ENCODE assay signal across 9 cellular contexts in genomic region chr2:237171396-237171795, GRCh38.
DNase-seq lines count a peak whose midpoint lies in the region; ATAC-seq, FAIRE-seq and TF ChIP-seq lines count a peak whose summit lies in the region.
"Had no signal": no experiment of that assay in that cellular context is flagged by ENCODE, and none has a peak within 500 bp of the region (broad histone marks: within the 10 kb centered on the region; RNA-seq: fewer than 3 reads in every experiment).

No MANE protein-coding gene starts in this region.

- H3K27ac ChIP-seq in brain microvascular endothelial cell (peak overlapping the region; percentile 30), left lung (peak overlapping the region in 1 of 2 donors; percentile 63), thyroid gland (peak overlapping the region; percentile 36 to 69 (median 42))
- H3K27ac ChIP-seq: KMS-11 had no signal

- WGBS in thyroid gland, 2 donors = 41 to 49% methylated on average over 8 of the region's 8 CpGs

- intact Hi-C loops in left lung (cut with DNase I) = no loop called here
- intact Hi-C loops in thyroid gland (cut with DNase I) = no loop called here

- H3K4me3 ChIP-seq in brain microvascular endothelial cell (ENCODE audit: low read depth, low read length) = no peak overlapping the region
- no peak overlapping the region for H3K4me3 ChIP-seq in left lung
- H3K4me3 ChIP-seq in thyroid gland (replicated peaks in 1 of 3) = no peak overlapping the region

- H3K9me3 ChIP-seq in left lung = peaks cover 0 to 6% of the 10 kb centered on the region in 2 donors
- H3K9me3 ChIP-seq in thyroid gland = no peaks in the 10 kb centered on the region

- ATAC-seq in left lung (peak; percentile 84), GM19397 (IDR thresholded peaks at IDR 0.05; ENCODE audit: unreplicated experiment) (no peak), HG02870 (IDR thresholded peaks at IDR 0.05; ENCODE audit: unreplicated experiment) (no peak)

- DNase-seq in HTR-8/SVneo (ENCODE audit: insufficient read length, low spot score) (peak; percentile 68), brain microvascular endothelial cell (peak; percentile 87), left lung (no peak), thyroid gland (peak in 1 of 2 donors; percentile 19)
- no peak for DNase-seq in activated CD8-positive, alpha-beta memory T cell treated with anti-CD3 and anti-CD28 coated beads, Interleukin-2, amount 50 U/mL, for 48 hours
- no peak for DNase-seq in activated effector memory CD4-positive, alpha-beta T cell treated with Interleukin-2 at 50 U/mL for 16 hours

- in situ Hi-C loops in brain microvascular endothelial cell (cut with HindIII; ENCODE audit: low pct_ligation_motif_present, low sequenced_read_pairs) = no loop called here

- no peak for TF ChIP-seq POLR2A in thyroid gland (IDR thresholded peaks at IDR 0.05)

- H3K27me3 ChIP-seq in brain microvascular endothelial cell (replicated peaks) = no peaks in the 10 kb centered on the region
- H3K27me3 ChIP-seq in left lung = no peaks in the 10 kb centered on the region
- H3K27me3 ChIP-seq in thyroid gland = no peaks in the 10 kb centered on the region

- TF ChIP-seq CTCF in brain microvascular endothelial cell (IDR thresholded peaks at IDR 0.05; ENCODE audit: low read depth, low read length, missing control alignments) (peak; percentile 49), left lung (IDR thresholded peaks at IDR 0.05) (no peak), thyroid gland (IDR thresholded peaks at IDR 0.05) (peak in 4 of 6 experiments; percentile 29 to 56 (median 46))

- no peaks in the 10 kb centered on the region for H3K4me1 ChIP-seq in left lung
- H3K4me1 ChIP-seq in thyroid gland = peaks cover 0 to 6% of the 10 kb centered on the region in 2 donors

- H3K36me3 ChIP-seq in brain microvascular endothelial cell (replicated peaks) = no peaks in the 10 kb centered on the region
- no peaks in the 10 kb centered on the region for H3K36me3 ChIP-seq in left lung
- H3K36me3 ChIP-seq in thyroid gland = no peaks in the 10 kb centered on the region

- FAIRE-seq in HTR-8/SVneo (lab: Jason Lieb, UNC) = peak; percentile 71

Comparison
In these comparisons a context has a peak if more than half of its experiments do, and no peak if none do; other contexts are left out.
1. DNase-seq: peak in HTR-8/SVneo (single experiment) and brain microvascular endothelial cell (single experiment); none in left lung (0 of 2), activated CD8-positive, alpha-beta memory T cell treated with anti-CD3 and anti-CD28 coated beads, Interleukin-2, amount 50 U/mL, for 48 hours (single experiment) and activated effector memory CD4-positive, alpha-beta T cell treated with Interleukin-2 at 50 U/mL for 16 hours (single experiment).
2. CTCF ChIP-seq: peak in brain microvascular endothelial cell (single experiment) and thyroid gland (4 of 6); none in left lung (0 of 2).